1 cellular context compared by ENCODE assay signal in genomic region chr3:14422016-14422963, GRCh38.
TF ChIP-seq lines count a peak whose summit lies in the region.

No MANE protein-coding gene starts in this region.

TF ChIP-seq in HepG2, 621 proteins besides CTCF, POLR2A, EP300 and RAD21:
- TF ChIP-seq ZNF510 (CRISPR knock-in tag; IDR thresholded peaks at IDR 0.05; ENCODE audit: low read depth) (no peak), AGO2 (optimal IDR thresholded peaks at IDR 0.05; ENCODE audit: low read depth, low read length) (no peak), SP140L (CRISPR knock-in tag; IDR thresholded peaks at IDR 0.05; ENCODE audit: borderline replicate concordance) (no peak), ZNF354B (CRISPR knock-in tag; IDR thresholded peaks at IDR 0.05) (no peak), BCL3 (CRISPR knock-in tag; IDR thresholded peaks at IDR 0.05) (no peak), MAFK (conservative IDR thresholded peaks at IDR 0.05 in 1 of 2, IDR thresholded peaks at IDR 0.05 in 1 of 2; ENCODE audit: low read length in 2 of 2) (no peak), ZFAT (CRISPR knock-in tag; conservative IDR thresholded peaks at IDR 0.05) (no peak), CSRNP2 (CRISPR knock-in tag; conservative IDR thresholded peaks at IDR 0.05; ENCODE audit: low read depth) (no peak), ZNF234 (CRISPR knock-in tag; conservative IDR thresholded peaks at IDR 0.05) (no peak), MAFF (IDR thresholded peaks at IDR 0.05; ENCODE audit: low read depth, low read length) (no peak), SMYD3 (CRISPR knock-in tag; IDR thresholded peaks at IDR 0.05) (no peak), MXD3 (CRISPR knock-in tag; IDR thresholded peaks at IDR 0.05) (no peak)
TF ChIP-seq in HepG2: peak in this region for 0.
